In genomic region chr2:6968319-6969100, GRCh38 we compare ENCODE assay signal across 15 cellular contexts. TPM values are rescaled to one million over a fixed set of nuclear protein-coding genes. Genes with fewer than 3 reads are reported as not detected.
DNase-seq lines count a peak whose midpoint lies in the region; TF ChIP-seq lines count a peak whose summit lies in the region.
"Had no signal": no experiment of that assay in that cellular context is flagged by ENCODE, and none has a peak within 500 bp of the region (broad histone marks: within the 10 kb centered on the region; RNA-seq: fewer than 3 reads in every experiment).

No MANE protein-coding gene starts in this region.

- TF ChIP-seq POLR2A in stomach (IDR thresholded peaks at IDR 0.05) = no peak

- H3K27me3 ChIP-seq in GM06990 (replicated peaks; ENCODE audit: control insufficient read depth, insufficient read depth, low read length) (no peaks in the 10 kb centered on the region), stomach (no peaks in the 10 kb centered on the region), osteoblast (ENCODE audit: insufficient read depth, low read length) (no peaks in the 10 kb centered on the region)
- H3K27me3 ChIP-seq: hepatocyte had no signal

- TF ChIP-seq EP300 in stomach (IDR thresholded peaks at IDR 0.05) = no peak

- H2AFZ ChIP-seq in OCI-LY7 (ENCODE audit: low read length) (no peak overlapping the region), osteoblast (ENCODE audit: low read length) (no peak overlapping the region)
- H2AFZ ChIP-seq: hepatocyte had no signal

- H3K9me3 Mint-ChIP-seq in nephron = peaks cover 4% of the 10 kb centered on the region
- H3K9me3 Mint-ChIP-seq: activated naive CD4-positive, alpha-beta T cell treated with anti-CD3 and anti-CD28 coated beads, Interleukin-2, amount 10 ng/mL, durations not matched to agents 7 days and 5 days had no signal

- no peak overlapping the region for H3K4me3 ChIP-seq in GM06990 (replicated peaks; ENCODE audit: low read depth, low read length)
- H3K4me3 ChIP-seq in OCI-LY7 (ENCODE audit: low read depth, low read length, poor library complexity, severe bottlenecking) = no peak overlapping the region
- H3K4me3 ChIP-seq in fibroblast of mammary gland (ENCODE audit: control insufficient read depth, low read depth, low read length) = no peak overlapping the region
- H3K4me3 ChIP-seq in stomach = no peak overlapping the region
- no peak overlapping the region for H3K4me3 ChIP-seq in osteoblast (ENCODE audit: insufficient read depth, low read length)
- H3K4me3 ChIP-seq: hepatocyte had no signal

- TF ChIP-seq CTCF in GM06990 (IDR thresholded peaks at IDR 0.05; ENCODE audit: insufficient read depth, low read length, poor library complexity, severe bottlenecking) (peak; percentile 27), OCI-LY7 (conservative IDR thresholded peaks at IDR 0.05; ENCODE audit: low read length) (0 out of 2 replicates have a peak, but pooled peaks have one; percentile 20), fibroblast of mammary gland (conservative IDR thresholded peaks at IDR 0.05; ENCODE audit: control insufficient read depth, insufficient read depth, low read depth, low read length) (peak; percentile 8), nephron (IDR thresholded peaks at IDR 0.05; ENCODE audit: unreplicated experiment in 3 of 3) (peak in 2 of 3 experiments; percentile 9 to 18), stomach (IDR thresholded peaks at IDR 0.05) (no peak), osteoblast (IDR thresholded peaks at IDR 0.05; ENCODE audit: extremely low read depth, low read depth, low read length) (no peak)

- no peaks in the 10 kb centered on the region for H3K36me3 ChIP-seq in GM06990 (ENCODE audit: control insufficient read depth, insufficient read depth, low read length)
- H3K36me3 ChIP-seq in OCI-LY7 (ENCODE audit: insufficient read depth, low read length) = no peaks in the 10 kb centered on the region
- H3K36me3 ChIP-seq in stomach = peaks cover 0 to 11% (median 0%) of the 10 kb centered on the region in 4 donors
- no peaks in the 10 kb centered on the region for H3K36me3 ChIP-seq in osteoblast (ENCODE audit: insufficient read depth, low read length)

- 88 to 94% (median 89%) methylated on average over 10 of the region's 10 CpGs for WGBS in stomach, 5 donors

- BruUV-seq in OCI-LY7 (replicated peaks; lab: Mats Ljungman, UMichigan) = no TSS peak

- no peak overlapping the region for H3K27ac ChIP-seq in OCI-LY7 (ENCODE audit: low read depth, low read length, poor library complexity, severe bottlenecking)
- no peak overlapping the region for H3K27ac ChIP-seq in stomach
- no peak overlapping the region for H3K27ac ChIP-seq in osteoblast (ENCODE audit: low read depth, low read length)
- H3K27ac ChIP-seq: hepatocyte had no signal

- H3K27ac Mint-ChIP-seq in nephron = peak overlapping the region in 1 of 3 experiments; percentile 30
- H3K27ac Mint-ChIP-seq: activated CD8-positive, alpha-beta T cell treated with anti-CD3 and anti-CD28 coated beads for 36 hours; activated naive CD4-positive, alpha-beta T cell treated with anti-CD3 and anti-CD28 coated beads, Interleukin-2, amount 10 ng/mL, durations not matched to agents 7 days and 5 days; T-helper 1 cell treated with Interleukin-12 subunit alpha and Interleukin-12 subunit beta and Interleukin-4 antibody, amounts not matched to agents 30 μg/mL and 1 μg/mL, for 36 hours had no signal

- intact Hi-C loops in OCI-LY7 (cut with micrococcal nuclease; ENCODE audit: unreplicated experiment) (no loop called here), stomach (cut with DNase I; ENCODE audit: low total_unique reads) (no loop called here)

- H3K79me2 ChIP-seq in OCI-LY7 (ENCODE audit: insufficient read depth, low read depth, low read length) = no peaks in the 10 kb centered on the region
- no peaks in the 10 kb centered on the region for H3K79me2 ChIP-seq in osteoblast (ENCODE audit: insufficient read depth, low read length)
- H3K79me2 ChIP-seq: hepatocyte had no signal

- POLR2A ChIA-PET in OCI-LY7 (lab: Charles Lee) = no interaction called here

- no peaks in the 10 kb centered on the region for H3K9me2 ChIP-seq in OCI-LY7 (ENCODE audit: insufficient read depth, low read length)

- no peaks in the 10 kb centered on the region for H3K27me3 Mint-ChIP-seq in nephron (ENCODE audit: low read depth)
- H3K27me3 Mint-ChIP-seq: activated CD8-positive, alpha-beta T cell treated with anti-CD3 and anti-CD28 coated beads for 36 hours; activated naive CD4-positive, alpha-beta T cell treated with anti-CD3 and anti-CD28 coated beads, Interleukin-2, amount 10 ng/mL, durations not matched to agents 7 days and 5 days had no signal

- H3K4me3 Mint-ChIP-seq in nephron = no peak overlapping the region
- H3K4me3 Mint-ChIP-seq: activated CD8-positive, alpha-beta T cell treated with anti-CD3 and anti-CD28 coated beads for 36 hours; activated naive CD4-positive, alpha-beta T cell treated with anti-CD3 and anti-CD28 coated beads, Interleukin-2, amount 10 ng/mL, durations not matched to agents 7 days and 5 days; T-helper 1 cell treated with Interleukin-12 subunit alpha and Interleukin-12 subunit beta and Interleukin-4 antibody, amounts not matched to agents 30 μg/mL and 1 μg/mL, for 36 hours had no signal

- DNase-seq in GM06990 (ENCODE audit: extremely low read depth, insufficient read length) (no peak), OCI-LY7 (ENCODE audit: low spot score) (no peak), fibroblast of mammary gland (ENCODE audit: low read depth) (peak; percentile 55), mesenteric fat pad (ENCODE audit: low spot score) (no peak), stomach (no peak), osteoblast (ENCODE audit: insufficient read length, low spot score, missing footprints) (no peak), EL (no peak)
- DNase-seq: activated CD8-positive, alpha-beta T cell treated with anti-CD3 and anti-CD28 coated beads for 36 hours; activated naive CD4-positive, alpha-beta T cell treated with anti-CD3 and anti-CD28 coated beads, Interleukin-2, amount 10 ng/mL, durations not matched to agents 7 days and 5 days; effector CD4-positive, alpha-beta T cell; NCI-H1417 treated with DMSO at 0.1 percent for 48 hours; stimulated activated CD8-positive, alpha-beta memory T cell treated with anti-CD3 and anti-CD28 coated beads, Interleukin-4, amount 100 ng/mL, for 48 hours had no signal

- peaks cover 15% of the 10 kb centered on the region for H3K4me1 Mint-ChIP-seq in nephron

- H3K4me2 ChIP-seq in OCI-LY7 (ENCODE audit: low read length) (no peak overlapping the region), osteoblast (ENCODE audit: insufficient read depth, low read length) (no peak overlapping the region)
- H3K4me2 ChIP-seq: hepatocyte had no signal

- H3K9me3 ChIP-seq in OCI-LY7 (ENCODE audit: low read length) (no peaks in the 10 kb centered on the region), stomach (no peaks in the 10 kb centered on the region), osteoblast (ENCODE audit: low read depth, low read length) (no peaks in the 10 kb centered on the region)

- H4K20me1 ChIP-seq in OCI-LY7 (ENCODE audit: insufficient read depth, low read length) = no peaks in the 10 kb centered on the region
- H4K20me1 ChIP-seq in osteoblast (ENCODE audit: insufficient read depth, low read length) = no peaks in the 10 kb centered on the region

- peaks cover 66% of the 10 kb centered on the region for H3K36me3 Mint-ChIP-seq in nephron (ENCODE audit: low read depth)

- H3K4me1 ChIP-seq in OCI-LY7 (ENCODE audit: insufficient read depth, low read length, poor library complexity, severe bottlenecking) (no peaks in the 10 kb centered on the region), stomach (no peaks in the 10 kb centered on the region), osteoblast (ENCODE audit: insufficient read depth, low read length) (no peaks in the 10 kb centered on the region)

- CTCF ChIA-PET in OCI-LY7 (lab: Charles Lee; ENCODE audit: unreplicated experiment) = no interaction called here

RNA-seq across cellular contexts. Expression of gene RNF144A, which starts 51.3 kb away (rescaled TPM):
- total RNA-seq in OCI-LY7 (2014; rRNA removed; shearing (Covaris generic)) = 1.9 and 2.1 TPM in 2 replicates
- total RNA-seq in OCI-LY7 (2022) = 0.87 and 1.1 TPM in 2 replicates
- total RNA-seq in mesenteric fat pad = 22.2 TPM
- total RNA-seq in stomach = 10 to 100 TPM in 3 of 5 donors, 1 to 10 TPM in 2; 2.3 to 71.4 (median 18.2) TPM
- polyA plus RNA-seq in stomach = 1 to 10 TPM; 1.4 to 2.7 (median 2.0) TPM
- total RNA-seq in osteoblast = 15.9 and 18.0 TPM in 2 replicates

Comparison
In these comparisons a context has a peak if more than half of its experiments do, and no peak if none do; other contexts are left out.
1. CTCF ChIP-seq: peak in GM06990 (single experiment), OCI-LY7 (single experiment), fibroblast of mammary gland (single experiment) and nephron (2 of 3); none in stomach (0 of 7) and osteoblast (single experiment).